In the genomic region with DNA sequence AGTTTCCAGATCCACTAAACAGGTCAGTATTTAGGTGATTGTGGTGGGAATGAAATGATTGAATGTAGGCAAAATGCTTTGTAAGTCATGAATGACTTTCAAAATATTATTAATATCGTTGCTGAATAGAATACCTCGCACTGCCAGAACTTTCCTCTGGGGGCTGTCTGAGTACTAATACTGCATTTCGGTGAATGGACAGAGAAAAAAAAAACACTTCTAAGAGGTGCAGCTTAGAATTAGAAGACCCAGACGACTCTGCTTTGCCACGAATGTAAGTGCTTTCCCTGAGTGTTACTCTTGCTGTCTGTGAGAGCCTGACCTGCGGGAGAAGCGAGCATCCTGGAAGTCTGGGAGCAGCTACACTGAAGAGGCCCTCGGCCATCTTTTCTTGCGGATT, we compare ENCODE assay signal across 8 cellular contexts.
DNase-seq lines count a peak whose midpoint lies in the region; ATAC-seq, FAIRE-seq and TF ChIP-seq lines count a peak whose summit lies in the region.

No MANE protein-coding gene starts in this region.

- H3K4me3 Mint-ChIP-seq in activated CD4-positive, alpha-beta T cell treated with anti-CD3 and anti-CD28 coated beads, Interleukin-2, amount 10 ng/mL, durations not matched to agents 24 days and 14 days: peak overlapping the region; percentile 75

- H3K9ac ChIP-seq in kidney (ENCODE audit: low read length in 2 of 2): no peak overlapping the region

- H3K9me3 Mint-ChIP-seq in activated CD4-positive, alpha-beta T cell treated with anti-CD3 and anti-CD28 coated beads, Interleukin-2, amount 10 ng/mL, durations not matched to agents 24 days and 14 days: no peaks in the 10 kb centered on the region

- TF ChIP-seq CTCF in astrocyte of the cerebellum (IDR thresholded peaks at IDR 0.05; ENCODE audit: low read depth, low read length, missing control alignments) (peak; percentile 40), lower lobe of right lung (IDR thresholded peaks at IDR 0.05) (no peak), tibial nerve (IDR thresholded peaks at IDR 0.05) (peak in 1 of 5 experiments; percentile 14), kidney (IDR thresholded peaks at IDR 0.05; ENCODE audit: borderline replicate concordance, extremely low read depth, insufficient read depth) (no peak)

- peaks cover 11% of the 10 kb centered on the region for H3K27me3 ChIP-seq in lower lobe of right lung (ENCODE audit: low read depth)
- no peaks in the 10 kb centered on the region for H3K27me3 ChIP-seq in tibial nerve

- peak overlapping the region; percentile 33 for H3K4me3 ChIP-seq in astrocyte of the cerebellum (ENCODE audit: low read depth, low read length)
- peak overlapping the region; percentile 41 for H3K4me3 ChIP-seq in lower lobe of right lung
- H3K4me3 ChIP-seq in tibial nerve: peak overlapping the region; percentile 15 to 48 (median 36)
- H3K4me3 ChIP-seq in kidney (ENCODE audit: low read length in 2 of 2): peak overlapping the region in 1 of 2 donors; percentile 52

- H3K4me1 ChIP-seq in lower lobe of right lung (no peaks in the 10 kb centered on the region), tibial nerve (peaks cover 0 to 26% (median 12%) of the 10 kb centered on the region in 4 donors), kidney (ENCODE audit: control insufficient read depth in 1 of 2, insufficient read depth in 1 of 2, low read depth in 1 of 2, low read length in 2 of 2) (peaks cover 4 to 8% of the 10 kb centered on the region in 2 donors)

- H3K27me3 Mint-ChIP-seq in activated CD4-positive, alpha-beta T cell treated with anti-CD3 and anti-CD28 coated beads, Interleukin-2, amount 10 ng/mL, durations not matched to agents 24 days and 14 days: no peaks in the 10 kb centered on the region

- peaks cover 10% of the 10 kb centered on the region for H3K36me3 Mint-ChIP-seq in activated CD4-positive, alpha-beta T cell treated with anti-CD3 and anti-CD28 coated beads, Interleukin-2, amount 10 ng/mL, durations not matched to agents 24 days and 14 days (ENCODE audit: low read depth)

- H3K27ac ChIP-seq in lower lobe of right lung (no peak overlapping the region), tibial nerve (peak overlapping the region in 2 of 4 donors; percentile 43 to 65), kidney (ENCODE audit: low read depth in 2 of 2, low read length in 2 of 2) (no peak overlapping the region)

- intact Hi-C loops in activated CD4-positive, alpha-beta T cell treated with anti-CD3 and anti-CD28 coated beads, Interleukin-2, amount 10 ng/mL, durations not matched to agents 24 days and 14 days (cut with micrococcal nuclease): no loop called here
- intact Hi-C loops in lower lobe of right lung (cut with DNase I) (no loop called here), kidney (cut with DNase I) (no loop called here)

- ATAC-seq in lower lobe of right lung (no peak), HG02981 (IDR thresholded peaks at IDR 0.05; ENCODE audit: unreplicated experiment) (no peak)

- in situ Hi-C loops in astrocyte of the cerebellum (cut with HindIII; ENCODE audit: low sequenced_read_pairs): no loop called here

- FAIRE-seq in kidney (lab: Jason Lieb, UNC): no peak

- H3K9me3 ChIP-seq in lower lobe of right lung (no peaks in the 10 kb centered on the region), tibial nerve (no peaks in the 10 kb centered on the region), kidney (ENCODE audit: control insufficient read depth in 1 of 2, low read length in 2 of 2) (no peaks in the 10 kb centered on the region)

- no peak for TF ChIP-seq EP300 in tibial nerve (IDR thresholded peaks at IDR 0.05)

- no peak overlapping the region for H3K27ac Mint-ChIP-seq in activated CD4-positive, alpha-beta T cell treated with anti-CD3 and anti-CD28 coated beads, Interleukin-2, amount 10 ng/mL, durations not matched to agents 24 days and 14 days

- WGBS in tibial nerve, 2 donors: 13 to 20% methylated on average over 9 of the region's 9 CpGs

- H3K36me3 ChIP-seq in lower lobe of right lung: no peaks in the 10 kb centered on the region
- H3K36me3 ChIP-seq in tibial nerve: no peaks in the 10 kb centered on the region
- no peaks in the 10 kb centered on the region for H3K36me3 ChIP-seq in kidney (ENCODE audit: control insufficient read depth in 1 of 2, insufficient read depth in 2 of 2, low read length in 2 of 2)

- DNase-seq in activated CD4-positive, alpha-beta T cell treated with anti-CD3 and anti-CD28 coated beads, Interleukin-2, amount 10 ng/mL, durations not matched to agents 24 days and 14 days: no peak
- DNase-seq in activated CD4-positive, alpha-beta T cell treated with anti-CD3 and anti-CD28 coated beads, Interleukin-2, amount 50 U/mL, for 1 hour: no peak
- no peak for DNase-seq in astrocyte of the cerebellum (ENCODE audit: low read depth)
- DNase-seq in lower lobe of right lung: no peak
- no peak for DNase-seq in tibial nerve (ENCODE audit: low spot score in 2 of 2)
- no peak for DNase-seq in SKM-1 (lab: John Stamatoyannopoulos, UW; ENCODE audit: unreplicated experiment)
- DNase-seq in kidney: no peak

- peaks cover 29% of the 10 kb centered on the region for H3K4me1 Mint-ChIP-seq in activated CD4-positive, alpha-beta T cell treated with anti-CD3 and anti-CD28 coated beads, Interleukin-2, amount 10 ng/mL, durations not matched to agents 24 days and 14 days

- TF ChIP-seq POLR2A in tibial nerve (IDR thresholded peaks at IDR 0.05): no peak
